ENCODE assay signal across 31 cellular contexts in genomic region chr7:155956977-155957376, GRCh38.
"Had no signal": no experiment of that assay in that cellular context is flagged by ENCODE, and none has a peak within 500 bp of the region (broad histone marks: within the 10 kb centered on the region; RNA-seq: fewer than 3 reads in every experiment).

No MANE protein-coding gene starts in this region.

- ATAC-seq: activated CD4-positive, CD25-positive, alpha-beta regulatory T cell treated with anti-CD3 and anti-CD28 coated beads, Interleukin-2, amount 50 U/mL, for 24 hours; activated CD8-positive, alpha-beta T cell treated with anti-CD3 and anti-CD28 coated beads for 36 hours; activated T-cell treated with anti-CD3 and anti-CD28 coated beads, Interleukin-2, amount 50 U/mL, for 4 hours; activated T-helper 17 cell treated with anti-CD3 and anti-CD28 coated beads, Interleukin-2, amount 50 U/mL, for 72 hours; effector memory CD8-positive, alpha-beta T cell had no signal

- H3K27ac Mint-ChIP-seq: activated B cell treated with CpG ODN at 0.5 μM for 24 hours; activated CD8-positive, alpha-beta T cell treated with anti-CD3 and anti-CD28 coated beads for 36 hours; activated naive CD8-positive, alpha-beta T cell; activated T-helper 17 cell treated with anti-CD3 and anti-CD28 coated beads, Interleukin-2, amount 50 U/mL, for 72 hours; dendritic cell treated with granulocyte-macrophage colony-stimulating factor and Interleukin-4, amounts not matched to agents 40 ng/mL and 50 ng/mL, for 4 days; effector memory CD8-positive, alpha-beta T cell had no signal

- H3K4me3 Mint-ChIP-seq: activated B cell treated with CpG ODN at 0.5 μM for 24 hours; activated CD8-positive, alpha-beta T cell treated with anti-CD3 and anti-CD28 coated beads for 36 hours; activated naive CD8-positive, alpha-beta T cell; activated T-cell treated with anti-CD3 and anti-CD28 coated beads, Interleukin-2, amount 50 U/mL, for 4 hours; activated T-helper 17 cell treated with anti-CD3 and anti-CD28 coated beads, Interleukin-2, amount 50 U/mL, for 72 hours; central memory CD8-positive, alpha-beta T cell; dendritic cell treated with granulocyte-macrophage colony-stimulating factor and Interleukin-4, amounts not matched to agents 40 ng/mL and 50 ng/mL, for 4 days; effector memory CD8-positive, alpha-beta T cell had no signal

- H3K27ac ChIP-seq: brain microvascular endothelial cell, coronary artery, dorsolateral prefrontal cortex, epithelial cell of prostate, WERI-Rb-1 had no signal

- H3K36me3 Mint-ChIP-seq: activated naive CD8-positive, alpha-beta T cell had no signal

- FAIRE-seq: astrocyte, endometrium, endothelial cell of umbilical vein, frontal cortex had no signal

- DNase-seq: activated B cell treated with CpG ODN at 0.5 μM for 24 hours; activated CD4-positive, alpha-beta T cell treated with anti-CD3 and anti-CD28 coated beads for 48 hours; activated CD4-positive, alpha-beta T cell treated with anti-CD3 and anti-CD28 coated beads, Interleukin-2, amount 50 U/mL, for 1 hour; activated CD4-positive, alpha-beta T cell treated with anti-CD3 and anti-CD28 coated beads, Interleukin-2, amount 50 U/mL, for 48 hours; activated CD8-positive, alpha-beta memory T cell treated with anti-CD3 and anti-CD28 coated beads for 24 hours; activated CD8-positive, alpha-beta T cell treated with anti-CD3 and anti-CD28 coated beads for 36 hours; activated effector memory CD4-positive, alpha-beta T cell treated with Interleukin-2 at 50 U/mL for 16 hours; activated gamma-delta T cell treated with Interleukin-2 at 50 U/mL for 16 hours; activated naive CD4-positive, alpha-beta T cell treated with anti-CD3 and anti-CD28 coated beads, Interleukin-2, amount 50 U/mL, for 16 hours; activated naive CD4-positive, alpha-beta T cell treated with Interleukin-2 at 50 U/mL for 16 hours; activated T-cell treated with anti-CD3 and anti-CD28 coated beads, Interleukin-2, amount 50 U/mL, for 4 hours; amniotic stem cell; anterior cingulate cortex; brain microvascular endothelial cell; dorsolateral prefrontal cortex; effector CD4-positive, alpha-beta T cell; effector memory CD8-positive, alpha-beta T cell; foreskin fibroblast; T1000; WERI-Rb-1 had no signal

- H3K36me3 ChIP-seq: brain microvascular endothelial cell, WERI-Rb-1 had no signal

- H3K27me3 ChIP-seq: brain microvascular endothelial cell had no signal

- H3K4me1 Mint-ChIP-seq: activated B cell treated with CpG ODN at 0.5 μM for 24 hours; activated T-helper 17 cell treated with anti-CD3 and anti-CD28 coated beads, Interleukin-2, amount 50 U/mL, for 72 hours; central memory CD8-positive, alpha-beta T cell had no signal

- H3K4me3 ChIP-seq: coronary artery, dorsolateral prefrontal cortex had no signal

- H3K27me3 Mint-ChIP-seq: activated B cell treated with CpG ODN at 0.5 μM for 24 hours; activated naive CD8-positive, alpha-beta T cell; dendritic cell treated with granulocyte-macrophage colony-stimulating factor and Interleukin-4, amounts not matched to agents 40 ng/mL and 50 ng/mL, for 4 days had no signal

- H3K9me3 Mint-ChIP-seq: activated B cell treated with CpG ODN at 0.5 μM for 24 hours; activated CD8-positive, alpha-beta T cell treated with anti-CD3 and anti-CD28 coated beads for 36 hours; activated T-cell treated with anti-CD3 and anti-CD28 coated beads, Interleukin-2, amount 50 U/mL, for 4 hours; activated T-helper 17 cell treated with anti-CD3 and anti-CD28 coated beads, Interleukin-2, amount 50 U/mL, for 72 hours; central memory CD8-positive, alpha-beta T cell; dendritic cell treated with granulocyte-macrophage colony-stimulating factor and Interleukin-4, amounts not matched to agents 40 ng/mL and 50 ng/mL, for 4 days; effector memory CD8-positive, alpha-beta T cell had no signal
